ENCODE assay signal across 8 cellular contexts in genomic region chr11:82734120-82734479, GRCh38. TPM values are rescaled to one million over a fixed set of nuclear protein-coding genes. Genes with fewer than 3 reads are reported as not detected.
DNase-seq lines count a peak whose midpoint lies in the region; ATAC-seq and TF ChIP-seq lines count a peak whose summit lies in the region.

No MANE protein-coding gene starts in this region.

- H3K4me3 ChIP-seq in right atrium auricular region, result peak overlapping the region; percentile 65 to 66
- peak overlapping the region; percentile 52 for H3K4me3 ChIP-seq in retinal pigment epithelial cell (ENCODE audit: low read length)

- CTCF ChIA-PET in WTC11 (lab: Charles Lee), result interaction anchor here (0.9 to 3.4 kb wide), 9 partner anchors 13 to 353 kb away, joined by 3 to 22 read pairs (median 5); partner anchors contain the start of gene DDIAS

- no peaks in the 10 kb centered on the region for H3K9me3 Mint-ChIP-seq in WTC11

- H3K27me3 ChIP-seq in right atrium auricular region, result peaks cover 0 to 5% of the 10 kb centered on the region in 2 donors

- H3K36me3 ChIP-seq in ES-I3 (ENCODE audit: insufficient read depth, low read length), result no peaks in the 10 kb centered on the region
- no peaks in the 10 kb centered on the region for H3K36me3 ChIP-seq in right atrium auricular region

- intact Hi-C loops in left colon (cut with DNase I, micrococcal nuclease), result no loop called here

- peaks cover 59% of the 10 kb centered on the region for H3K27me3 Mint-ChIP-seq in WTC11 (ENCODE audit: low read depth)

- H3K9me3 ChIP-seq in ES-I3 (ENCODE audit: control insufficient read depth, insufficient read depth, low read length) (no peaks in the 10 kb centered on the region), right atrium auricular region (no peaks in the 10 kb centered on the region)

- H3K36me3 Mint-ChIP-seq in WTC11, result no peaks in the 10 kb centered on the region

- H3K27ac Mint-ChIP-seq in WTC11, result no peak overlapping the region

- peaks cover 35% of the 10 kb centered on the region for H3K4me1 Mint-ChIP-seq in WTC11

- H3K9ac ChIP-seq in ES-I3 (ENCODE audit: low read depth, low read length), result peak overlapping the region; percentile 45; the same call in 1 of the 2 replicates

- POLR2A ChIA-PET in WTC11 (lab: Charles Lee), result interaction anchor here (1.1 to 2.6 kb wide), 5 partner anchors 10 to 167 kb away, joined by 3 to 12 read pairs (median 7); partner anchors contain the start of genes DDIAS and PRCP

- peak overlapping the region; percentile 68 for H3K4me3 Mint-ChIP-seq in WTC11

- ATAC-seq in WTC11 (no peak), GM19324 (IDR thresholded peaks at IDR 0.05; ENCODE audit: low FRiP score, unreplicated experiment) (no peak), GM19463 (IDR thresholded peaks at IDR 0.05; ENCODE audit: unreplicated experiment) (no peak), left colon (no peak)

- TF ChIP-seq CTCF in WTC11 (IDR thresholded peaks at IDR 0.05) (no peak), right atrium auricular region (IDR thresholded peaks at IDR 0.05) (no peak), retinal pigment epithelial cell (conservative IDR thresholded peaks at IDR 0.05; ENCODE audit: low read depth, low read length) (no peak)

- H3K4me1 ChIP-seq in ES-I3 (ENCODE audit: insufficient read depth, low read length), result no peaks in the 10 kb centered on the region; the same call in none of the 2 replicates
- peaks cover 0 to 11% of the 10 kb centered on the region in 2 donors for H3K4me1 ChIP-seq in right atrium auricular region

- H3K27ac ChIP-seq in right atrium auricular region, result peak overlapping the region; percentile 73 to 74

- DNase-seq in WTC11 (ENCODE audit: low spot score), result no peak
- no peak for DNase-seq in right atrium auricular region (ENCODE audit: low spot score)
- DNase-seq in retinal pigment epithelial cell (ENCODE audit: low read depth), result no peak
- DNase-seq in NCI-H446 treated with DMSO at 0.1 percent for 48 hours (lab: John Stamatoyannopoulos, UW), result no peak
- DNase-seq in left colon, result no peak

TF ChIP-seq in WTC11, 78 proteins besides CTCF, POLR2A, EP300 and RAD21:
- TF ChIP-seq GTF2I (CRISPR knock-in tag; conservative IDR thresholded peaks at IDR 0.05) (0 out of 2 replicates have a peak, but pooled peaks have one; percentile 20), SMAD3 (CRISPR knock-in tag; IDR thresholded peaks at IDR 0.05; ENCODE audit: borderline replicate concordance) (no peak), ZNF138 (CRISPR knock-in tag; conservative IDR thresholded peaks at IDR 0.05) (no peak), ERG (CRISPR knock-in tag; IDR thresholded peaks at IDR 0.05) (no peak), TP53 (CRISPR knock-in tag; IDR thresholded peaks at IDR 0.05) (no peak), CREM (CRISPR knock-in tag; IDR thresholded peaks at IDR 0.05) (no peak)

RNA-seq across cellular contexts. Expression of gene FAM181B, which starts 0.4 kb away (rescaled TPM):
- total RNA-seq in WTC11 (2021) (0.80 to 1.1 TPM (median 1.0 TPM) in 3 replicates), right atrium auricular region (1 to 10 TPM; 2.4 to 3.7 TPM), left colon (under 1 TPM; 0.27 to 0.61 TPM)
